Comparison of ENCODE assay signal across 23 cellular contexts in genomic region chrX:7074908-7075204, GRCh38.
DNase-seq lines count a peak whose midpoint lies in the region; ATAC-seq, FAIRE-seq and TF ChIP-seq lines count a peak whose summit lies in the region.
"Had no signal": no experiment of that assay in that cellular context is flagged by ENCODE, and none has a peak within 500 bp of the region (broad histone marks: within the 10 kb centered on the region; RNA-seq: fewer than 3 reads in every experiment).

No MANE protein-coding gene starts in this region.

- H3K4me1 ChIP-seq in mucosa of rectum (ENCODE audit: control insufficient read depth in 2 of 2, insufficient read depth in 2 of 2, low read length in 2 of 2) (peaks cover 0 to 11% of the 10 kb centered on the region in 2 donors), left lung (no peaks in the 10 kb centered on the region)
- H3K4me1 ChIP-seq: BE2C had no signal

- H3K9ac ChIP-seq in mucosa of rectum (ENCODE audit: low read depth in 1 of 2, low read length in 2 of 2) = no peak overlapping the region

- H3K4me3 ChIP-seq in bronchial epithelial cell (ENCODE audit: low read depth, low read length) = no peak overlapping the region
- H3K4me3 ChIP-seq in mucosa of rectum (ENCODE audit: low read length in 2 of 2) = no peak overlapping the region
- H3K4me3 ChIP-seq in left lung = no peak overlapping the region

- H3K27ac ChIP-seq in mucosa of rectum (ENCODE audit: low read depth in 2 of 2, low read length in 2 of 2) = peak overlapping the region; percentile 21 to 43
- H3K27ac ChIP-seq in left lung = no peak overlapping the region
- H3K27ac ChIP-seq: 22Rv1 had no signal

- no peak for ATAC-seq in left lung
- ATAC-seq: Right ventricle myocardium inferior had no signal

- H3K27ac Mint-ChIP-seq in MCF 10A (ENCODE audit: low read depth, unreplicated experiment) (no peak overlapping the region), type B pancreatic cell (peak overlapping the region; percentile 40)
- H3K27ac Mint-ChIP-seq: HFFc6 had no signal

- H3K9me3 ChIP-seq in mucosa of rectum (ENCODE audit: control insufficient read depth in 2 of 2, low read length in 2 of 2) (peaks cover 0 to 3% of the 10 kb centered on the region in 2 donors), left lung (no peaks in the 10 kb centered on the region)
- H3K9me3 ChIP-seq: BE2C had no signal

- POLR2A ChIA-PET in MCF 10A (lab: Yijun Ruan, JAX) = no interaction called here

- FAIRE-seq in bronchial epithelial cell (lab: Jason Lieb, UNC) = peak; percentile 77
- FAIRE-seq: D721Med, G401.6, H54 had no signal

- TF ChIP-seq CTCF in MCF 10A (IDR thresholded peaks at IDR 0.05; ENCODE audit: unreplicated experiment) = no peak
- TF ChIP-seq CTCF in bronchial epithelial cell (IDR thresholded peaks at IDR 0.05; ENCODE audit: insufficient read depth, low read length, severe bottlenecking) = no peak
- no peak for TF ChIP-seq CTCF in type B pancreatic cell (conservative IDR thresholded peaks at IDR 0.05)
- TF ChIP-seq CTCF in left lung (IDR thresholded peaks at IDR 0.05) = no peak
- no peak for TF ChIP-seq CTCF in GM13977 (IDR thresholded peaks at IDR 0.05; ENCODE audit: extremely low read depth, insufficient read depth, missing control alignments)

- intact Hi-C loops in MCF 10A (cut with micrococcal nuclease) (no loop called here), left lung (cut with DNase I) (no loop called here)

- H3K9me3 Mint-ChIP-seq in MCF 10A (ENCODE audit: unreplicated experiment) = no peaks in the 10 kb centered on the region
- no peaks in the 10 kb centered on the region for H3K9me3 Mint-ChIP-seq in type B pancreatic cell
- H3K9me3 Mint-ChIP-seq: CD8-positive, alpha-beta memory T cell; HFFc6 had no signal

- H3K27me3 ChIP-seq in bronchial epithelial cell (ENCODE audit: control insufficient read depth, insufficient read depth, low read length) (no peaks in the 10 kb centered on the region), mucosa of rectum (ENCODE audit: control insufficient read depth in 2 of 2, insufficient read depth in 2 of 2, low read length in 2 of 2) (no peaks in the 10 kb centered on the region), left lung (no peaks in the 10 kb centered on the region)
- H3K27me3 ChIP-seq: BE2C had no signal

- no TSS peak for BruUV-seq in MCF 10A (replicated peaks; lab: Mats Ljungman, UMichigan)

- DNase-seq in T47D (ENCODE audit: low read depth in 1 of 2, low spot score in 1 of 2) (peak; percentile 3 to 5), MCF 10A (ENCODE audit: unreplicated experiment) (no peak), bronchial epithelial cell (ENCODE audit: low read depth) (no peak), type B pancreatic cell (ENCODE audit: extremely low spot score, unreplicated experiment) (no peak), H4 (ENCODE audit: low spot score) (no peak), left lung (no peak), GM13977 (ENCODE audit: low spot score) (no peak)
- DNase-seq: BE2C; CD8-positive, alpha-beta memory T cell; DMS79 treated with DMSO at 0.1 percent for 48 hours; HFFc6; Karpas-422; MM.1S; NCI-H1105; NCI-H1694; NCI-H510A treated with DMSO at 0.1 percent for 48 hours; NCI-H82 had no signal

- H3K36me3 ChIP-seq in bronchial epithelial cell (ENCODE audit: control insufficient read depth, insufficient read depth, low read length) (no peaks in the 10 kb centered on the region), mucosa of rectum (ENCODE audit: control insufficient read depth in 2 of 2, insufficient read depth in 2 of 2, low read length in 2 of 2) (peaks cover 5 to 14% of the 10 kb centered on the region in 2 donors), left lung (no peaks in the 10 kb centered on the region)
- H3K36me3 ChIP-seq: BE2C had no signal

- H3K4me1 Mint-ChIP-seq in MCF 10A (ENCODE audit: insufficient read depth, unreplicated experiment) (no peaks in the 10 kb centered on the region), type B pancreatic cell (ENCODE audit: unreplicated experiment) (peaks cover 15% of the 10 kb centered on the region)

- H3K36me3 Mint-ChIP-seq in MCF 10A (ENCODE audit: insufficient read depth, unreplicated experiment) (peaks cover 37% of the 10 kb centered on the region), type B pancreatic cell (peaks cover 33% of the 10 kb centered on the region)

- in situ Hi-C loops in T47D (cut with HindIII; ENCODE audit: low pct_unique_long_range_greater_than_20kb, low sequenced_read_pairs) = no loop called here
- in situ Hi-C loops in GM13977 (cut with MboI; ENCODE audit: low pct_unique_long_range_greater_than_20kb, low sequenced_read_pairs, unreplicated experiment) = loop anchor here (25.0 kb wide), 2 partner anchors 338 to 1063 kb away; no protein-coding TSS in a partner anchor

- no peak overlapping the region for H3K4me3 Mint-ChIP-seq in MCF 10A (ENCODE audit: unreplicated experiment)
- no peak overlapping the region for H3K4me3 Mint-ChIP-seq in type B pancreatic cell
- H3K4me3 Mint-ChIP-seq: CD8-positive, alpha-beta memory T cell; HFFc6 had no signal

- CTCF ChIA-PET in MCF 10A (lab: Yijun Ruan, JAX) = no interaction called here

- H3K27me3 Mint-ChIP-seq in MCF 10A (ENCODE audit: insufficient read depth, unreplicated experiment) (no peaks in the 10 kb centered on the region), type B pancreatic cell (no peaks in the 10 kb centered on the region)
- H3K27me3 Mint-ChIP-seq: CD8-positive, alpha-beta memory T cell had no signal

Comparison
In these comparisons a context has a peak if more than half of its experiments do, and no peak if none do; other contexts are left out.
1. DNase-seq: peak in T47D (2 of 2); none in MCF 10A (single experiment), bronchial epithelial cell (single experiment), type B pancreatic cell (single experiment), H4 (single experiment), left lung (0 of 2) and GM13977 (single experiment).
2. H3K27ac ChIP-seq: peak in mucosa of rectum (2 of 2); none in left lung (0 of 2).